Comparison of ENCODE assay signal across 11 cellular contexts in genomic region chr12:67681145-67681778, GRCh38. TPM values are rescaled to one million over a fixed set of nuclear protein-coding genes. Genes with fewer than 3 reads are reported as not detected.
A peak's percentile ranks its signal among the peaks of the same experiment; 100 is the strongest.
DNase-seq lines count a peak whose midpoint lies in the region; ATAC-seq, FAIRE-seq and TF ChIP-seq lines count a peak whose summit lies in the region.
"Had no signal": no experiment of that assay in that cellular context is flagged by ENCODE, and none has a peak within 500 bp of the region (broad histone marks: within the 10 kb centered on the region; RNA-seq: fewer than 3 reads in every experiment).

No MANE protein-coding gene starts in this region.

- no peak for FAIRE-seq in small intestine (lab: Jason Lieb, UNC)
- FAIRE-seq: G401.6 had no signal

- no peak overlapping the region for H3K4me3 ChIP-seq in small intestine (ENCODE audit: low read depth in 1 of 2, low read length in 2 of 2)

- H3K4me3 Mint-ChIP-seq in MCF 10A (ENCODE audit: unreplicated experiment): no peak overlapping the region
- H3K4me3 Mint-ChIP-seq: activated naive CD4-positive, alpha-beta T cell treated with anti-CD3 and anti-CD28 coated beads, Interleukin-2, amount 50 U/mL, for 24 hours had no signal

- H3K27me3 Mint-ChIP-seq in MCF 10A (ENCODE audit: insufficient read depth, unreplicated experiment): no peaks in the 10 kb centered on the region
- H3K27me3 Mint-ChIP-seq: activated naive CD4-positive, alpha-beta T cell treated with anti-CD3 and anti-CD28 coated beads, Interleukin-2, amount 50 U/mL, for 24 hours had no signal

- WGBS in small intestine, 3 donors: 68 to 86% (median 74%) methylated on average over 3 of the region's 3 CpGs

- H3K27me3 ChIP-seq in small intestine (ENCODE audit: control insufficient read depth in 2 of 2, insufficient read depth in 2 of 2, low read length in 2 of 2): no peaks in the 10 kb centered on the region

- intact Hi-C loops in MCF 10A (cut with micrococcal nuclease): no loop called here

- H3K27ac ChIP-seq in small intestine (ENCODE audit: low read depth in 1 of 2, low read length in 1 of 2): peak overlapping the region in 1 of 2 donors; percentile 4

- DNase-seq in HCEC 1CT (peak; percentile 91), MCF 10A (ENCODE audit: unreplicated experiment) (peak; percentile 90), hepatic stellate cell (ENCODE audit: low spot score) (peak; percentile 75), small intestine (peak; percentile 20), cerebellar nuclear complex (lab: John Stamatoyannopoulos, UW) (no peak), T-helper 2 cell (no peak)
- DNase-seq: NCI-H2081 treated with DMSO at 0.1 percent for 48 hours had no signal

- H3K4me1 ChIP-seq in small intestine (ENCODE audit: control insufficient read depth in 2 of 2, insufficient read depth in 1 of 2, low read depth in 1 of 2, low read length in 1 of 2): peaks cover 0 to 2% of the 10 kb centered on the region in 2 donors

- POLR2A ChIA-PET in MCF 10A (lab: Yijun Ruan, JAX): interaction anchor here (0.6 to 1.4 kb wide), 6 partner anchors 17 to 662 kb away, joined by 3 to 7 read pairs (median 4); partner anchors contain the start of gene CAND1

- ATAC-seq in GM18498 (IDR thresholded peaks at IDR 0.05; ENCODE audit: unreplicated experiment) (no peak), GM21515 (IDR thresholded peaks at IDR 0.05; ENCODE audit: unreplicated experiment) (no peak)

- no peaks in the 10 kb centered on the region for H3K36me3 ChIP-seq in small intestine (ENCODE audit: control insufficient read depth in 2 of 2, insufficient read depth in 2 of 2, low read length in 2 of 2)

- no peaks in the 10 kb centered on the region for H3K9me3 Mint-ChIP-seq in MCF 10A (ENCODE audit: unreplicated experiment)
- H3K9me3 Mint-ChIP-seq: activated naive CD4-positive, alpha-beta T cell treated with anti-CD3 and anti-CD28 coated beads, Interleukin-2, amount 50 U/mL, for 24 hours had no signal

- no peak for TF ChIP-seq CTCF in MCF 10A (IDR thresholded peaks at IDR 0.05; ENCODE audit: unreplicated experiment)

- H3K36me3 Mint-ChIP-seq in MCF 10A (ENCODE audit: insufficient read depth, unreplicated experiment): no peaks in the 10 kb centered on the region

- no peaks in the 10 kb centered on the region for H3K9me3 ChIP-seq in small intestine (ENCODE audit: control insufficient read depth, low read depth)

- H3K4me1 Mint-ChIP-seq in MCF 10A (ENCODE audit: insufficient read depth, unreplicated experiment): peaks cover 26% of the 10 kb centered on the region

- BruUV-seq in MCF 10A (replicated peaks; lab: Mats Ljungman, UMichigan): no TSS peak

- peak overlapping the region; percentile 17 for H3K27ac Mint-ChIP-seq in MCF 10A (ENCODE audit: low read depth, unreplicated experiment)

- CTCF ChIA-PET in MCF 10A (lab: Yijun Ruan, JAX): no interaction called here

RNA-seq across cellular contexts. Expression of gene DYRK2, which starts 32.7 kb away (rescaled TPM):
- total RNA-seq in MCF 10A (2022): 24.6 and 33.3 TPM in 2 replicates
- polyA plus RNA-seq in small intestine: 10 to 100 TPM; 12.2 to 12.3 (median 12.3) TPM

Comparison
In these comparisons a context has a peak if more than half of its experiments do, and no peak if none do; other contexts are left out.
1. DNase-seq: peak in HCEC 1CT (single experiment), MCF 10A (single experiment), hepatic stellate cell (single experiment) and small intestine (single experiment); none in cerebellar nuclear complex (0 of 2) and T-helper 2 cell (0 of 5).